In the genomic region with DNA sequence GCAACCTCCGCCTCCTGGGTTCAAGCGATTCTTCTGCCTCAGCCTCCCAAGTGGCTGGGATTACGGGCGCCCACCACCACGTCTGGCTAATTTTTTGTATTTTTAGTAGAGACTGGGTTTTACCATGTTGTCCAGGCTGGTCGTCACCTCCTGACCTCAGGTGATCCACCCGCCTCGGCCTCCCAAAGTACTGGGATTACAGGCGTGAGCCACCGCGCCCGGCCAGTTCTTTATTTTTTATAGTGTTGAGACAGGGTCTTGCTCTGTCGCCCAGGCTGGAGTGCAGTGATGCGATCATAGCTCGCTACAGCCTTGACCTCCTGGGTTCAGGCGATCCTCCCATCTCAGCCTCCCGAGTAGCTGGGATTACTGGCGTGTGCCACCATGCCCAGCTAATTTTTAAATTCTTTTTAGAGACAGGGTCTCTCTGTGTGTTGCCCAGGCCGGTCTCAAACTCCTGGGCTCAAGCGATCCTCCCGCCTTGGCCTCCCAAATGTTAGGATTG, we compare ENCODE assay signal across 8 cellular contexts. TPM values are rescaled to one million over a fixed set of nuclear protein-coding genes. Genes with fewer than 3 reads are reported as not detected.
DNase-seq lines count a peak whose midpoint lies in the region; ATAC-seq and TF ChIP-seq lines count a peak whose summit lies in the region.
"Not testable (repeated sequence)": the region's sequence is repeated elsewhere in the genome, so short reads cannot be mapped to it uniquely, and the experiment has no call there.

No MANE protein-coding gene starts in this region.

- H3K4me3 Mint-ChIP-seq in activated T-cell treated with anti-CD3 and anti-CD28 coated beads, Interleukin-2, amount 50 U/mL, for 4 hours, result peak overlapping the region; percentile 94
- peak overlapping the region; percentile 90 for H3K4me3 Mint-ChIP-seq in chondrocyte (ENCODE audit: unreplicated experiment)

- ATAC-seq in activated T-cell treated with anti-CD3 and anti-CD28 coated beads, Interleukin-2, amount 50 U/mL, for 4 hours; Right ventricle myocardium inferior: not testable (repeated sequence)

- H3K79me2 ChIP-seq in OCI-LY3 (ENCODE audit: low read length), result peaks cover 11% of the 10 kb centered on the region

- not testable (repeated sequence) for TF ChIP-seq POLR2A in uterus (IDR thresholded peaks at IDR 0.05)

- H3K27ac Mint-ChIP-seq in chondrocyte (ENCODE audit: unreplicated experiment), result peak overlapping the region; percentile 100

- H4K20me1 ChIP-seq in OCI-LY3 (ENCODE audit: insufficient read depth, low read length), result not testable (repeated sequence)

- H3K27ac ChIP-seq in OCI-LY3 (ENCODE audit: low read length) (0 out of 2 replicates have a peak overlapping the region, but pooled peaks have one; percentile 72), mucosa of rectum (ENCODE audit: low read depth in 2 of 2, low read length in 2 of 2) (peak overlapping the region; percentile 97 to 98), uterus (peak overlapping the region; percentile 99 to 100)

- H3K36me3 Mint-ChIP-seq in activated T-cell treated with anti-CD3 and anti-CD28 coated beads, Interleukin-2, amount 50 U/mL, for 4 hours (ENCODE audit: insufficient read depth); chondrocyte (ENCODE audit: low read depth): not testable (repeated sequence)

- peak overlapping the region; percentile 72; the same call in 1 of the 2 replicates for H2AFZ ChIP-seq in OCI-LY3 (ENCODE audit: low read depth, low read length)

- TF ChIP-seq CTCF in OCI-LY3 (IDR thresholded peaks at IDR 0.05; ENCODE audit: low read depth, low read length); chondrocyte (IDR thresholded peaks at IDR 0.05); uterus (IDR thresholded peaks at IDR 0.05): not testable (repeated sequence)

- H3K4me3 ChIP-seq in GM08714 (ENCODE audit: low read length) (peak overlapping the region; percentile 56; the same call in 1 of the 2 replicates), OCI-LY3 (ENCODE audit: low read length) (peak overlapping the region; percentile 85), mucosa of rectum (ENCODE audit: low read length in 2 of 2) (peak overlapping the region; percentile 72 to 91), skeletal muscle cell (ENCODE audit: low read depth, low read length) (peak overlapping the region; percentile 67), uterus (peak overlapping the region; percentile 65 to 92)

- not testable (repeated sequence) for DNase-seq in activated T-cell treated with anti-CD3 and anti-CD28 coated beads, Interleukin-2, amount 50 U/mL, for 4 hours; chondrocyte (ENCODE audit: low spot score); skeletal muscle cell (ENCODE audit: low read depth); uterus
- DNase-seq in Right ventricle myocardium inferior (ENCODE audit: missing footprints), result peak; percentile 58

- H3K4me1 ChIP-seq in OCI-LY3 (ENCODE audit: low read length) (peaks cover 11% of the 10 kb centered on the region; the same call in 1 of the 2 replicates), mucosa of rectum (ENCODE audit: control insufficient read depth in 2 of 2, insufficient read depth in 2 of 2, low read length in 2 of 2) (peaks cover 15 to 21% of the 10 kb centered on the region in 2 donors)
- not testable (repeated sequence) for H3K4me1 ChIP-seq in uterus

- not testable (repeated sequence) for H3K9me3 Mint-ChIP-seq in activated T-cell treated with anti-CD3 and anti-CD28 coated beads, Interleukin-2, amount 50 U/mL, for 4 hours; chondrocyte (ENCODE audit: low read depth)

- H3K27me3 ChIP-seq in OCI-LY3 (ENCODE audit: low read depth, low read length); mucosa of rectum (ENCODE audit: control insufficient read depth in 2 of 2, insufficient read depth in 2 of 2, low read length in 2 of 2); uterus: not testable (repeated sequence)

- H3K36me3 ChIP-seq in OCI-LY3 (replicated peaks; ENCODE audit: low read depth, low read length), result peaks cover 12% of the 10 kb centered on the region
- not testable (repeated sequence) for H3K36me3 ChIP-seq in mucosa of rectum (ENCODE audit: control insufficient read depth in 2 of 2, insufficient read depth in 2 of 2, low read length in 2 of 2); uterus

- not testable (repeated sequence) for H3K9me3 ChIP-seq in OCI-LY3 (ENCODE audit: insufficient read depth, low read length); mucosa of rectum (ENCODE audit: control insufficient read depth in 2 of 2, low read length in 2 of 2); uterus

- H3K4me1 Mint-ChIP-seq in activated T-cell treated with anti-CD3 and anti-CD28 coated beads, Interleukin-2, amount 50 U/mL, for 4 hours (ENCODE audit: low read depth), result peaks cover 57% of the 10 kb centered on the region
- H3K4me1 Mint-ChIP-seq in chondrocyte (ENCODE audit: low read depth), result peaks cover 23% of the 10 kb centered on the region

- peak overlapping the region; percentile 86 for H3K9ac ChIP-seq in OCI-LY3 (ENCODE audit: low read length)
- H3K9ac ChIP-seq in mucosa of rectum (ENCODE audit: low read depth in 1 of 2, low read length in 2 of 2), result peak overlapping the region; percentile 47 to 93

- intact Hi-C loops in Right ventricle myocardium inferior (cut with DNase I), result loop anchor here (1.0 to 10.0 kb wide), 2 partner anchors 250 to 594 kb away; a partner anchor contains a TSS
- intact Hi-C loops in uterus (cut with DNase I; ENCODE audit: low total_unique reads), result not testable (repeated sequence)

- peak overlapping the region; percentile 88 for H3K4me2 ChIP-seq in OCI-LY3 (ENCODE audit: low read length)

- H3K27me3 Mint-ChIP-seq in activated T-cell treated with anti-CD3 and anti-CD28 coated beads, Interleukin-2, amount 50 U/mL, for 4 hours (ENCODE audit: low read depth); chondrocyte (ENCODE audit: low read depth): not testable (repeated sequence)

RNA-seq across cellular contexts. Expression of a gene that starts 0.6 kb away (rescaled TPM):
- 10 to 100 TPM; 27.8 to 31.2 (median 29.4) TPM for total RNA-seq in activated T-cell treated with anti-CD3 and anti-CD28 coated beads, Interleukin-2, amount 50 U/mL, for 4 hours
- total RNA-seq in chondrocyte, result 22.0 to 26.8 TPM (median 25.3 TPM) in 3 replicates
- total RNA-seq in Right ventricle myocardium inferior, result 9.8 TPM
- total RNA-seq in uterus, result 100 to 1,000 TPM in 1 of 4 donors, 10 to 100 TPM in 3; 11.6 to 275 (median 24.4) TPM

RNA-seq across cellular contexts. Expression of a gene that starts 12.1 kb away (rescaled TPM):
- total RNA-seq in activated T-cell treated with anti-CD3 and anti-CD28 coated beads, Interleukin-2, amount 50 U/mL, for 4 hours, result under 1 TPM in 1 of 3 donors, not detected in 2; 0.13 TPM
- 0.20 to 0.46 TPM in 2 of 3 replicates, not detected in the other for total RNA-seq in chondrocyte
- total RNA-seq in Right ventricle myocardium inferior, result 0.78 TPM
- total RNA-seq in uterus, result 1 to 10 TPM in 1 of 4 donors, under 1 TPM in 1, not detected in 2; 0.97 to 3.0 TPM
